In genomic region chr1:145886390-145886789, GRCh38 we compare ENCODE assay signal across 6 cellular contexts. TPM values are rescaled to one million over a fixed set of nuclear protein-coding genes. Genes with fewer than 3 reads are reported as not detected.
DNase-seq lines count a peak whose midpoint lies in the region; ATAC-seq and TF ChIP-seq lines count a peak whose summit lies in the region.

No MANE protein-coding gene starts in this region.

- CTCF ChIA-PET in CD8-positive, alpha-beta T cell (lab: Charles Lee): interaction anchor here (0.7 to 9.6 kb wide), 3 partner anchors 28 to 93 kb away, joined by 3 to 75 read pairs (median 4); partner anchors contain the start of gene NUDT17

- DNase-seq in CD8-positive, alpha-beta T cell: no peak
- DNase-seq in NCI-H2029 treated with DMSO at 0.1 percent for 48 hours (lab: John Stamatoyannopoulos, UW): no peak
- no peak for DNase-seq in NCI-H1436 (lab: John Stamatoyannopoulos, UW)
- DNase-seq in epidermal melanocyte (ENCODE audit: insufficient read length, low spot score): no peak

- TF ChIP-seq CTCF in CD8-positive, alpha-beta T cell (IDR thresholded peaks at IDR 0.05): no peak

- intact Hi-C loops in CD8-positive, alpha-beta T cell (cut with DNase I, micrococcal nuclease): loop anchor here (1.0 to 5.0 kb wide), 3 partner anchors 27 to 39 kb away; partner anchors contain the start of genes NUDT17 (in 1 of the 2), PEX11B (in 1 of the 2) and PIAS3 (in 1 of the 2)

- H3K36me3 ChIP-seq in CD8-positive, alpha-beta T cell (ENCODE audit: insufficient read depth, low read length): no peaks in the 10 kb centered on the region

- peaks cover 14% of the 10 kb centered on the region for H3K27me3 Mint-ChIP-seq in CD8-positive, alpha-beta T cell (ENCODE audit: low read depth)
- peaks cover 7% of the 10 kb centered on the region for H3K27me3 Mint-ChIP-seq in activated naive CD8-positive, alpha-beta T cell

- no peaks in the 10 kb centered on the region for H3K9me3 Mint-ChIP-seq in CD8-positive, alpha-beta T cell
- no peaks in the 10 kb centered on the region for H3K9me3 Mint-ChIP-seq in activated naive CD8-positive, alpha-beta T cell (ENCODE audit: low read depth)

- POLR2A ChIA-PET in CD8-positive, alpha-beta T cell (lab: Charles Lee): interaction anchor here (2.9 kb wide), 1 partner anchor 28 kb away, joined by 21 read pairs; the partner anchor contains the start of gene PIAS3

- peaks cover 8% of the 10 kb centered on the region for H3K4me1 ChIP-seq in CD8-positive, alpha-beta T cell (ENCODE audit: insufficient read depth, low read length)
- peaks cover 10% of the 10 kb centered on the region for H3K4me1 ChIP-seq in mononuclear cell (ENCODE audit: insufficient read depth, low read length)

- H3K27ac Mint-ChIP-seq in CD8-positive, alpha-beta T cell: no peak overlapping the region
- no peak overlapping the region for H3K27ac Mint-ChIP-seq in activated naive CD8-positive, alpha-beta T cell

- peaks cover 17% of the 10 kb centered on the region for H3K4me1 Mint-ChIP-seq in CD8-positive, alpha-beta T cell (ENCODE audit: low read depth)
- H3K4me1 Mint-ChIP-seq in activated naive CD8-positive, alpha-beta T cell (ENCODE audit: low read depth): peaks cover 15% of the 10 kb centered on the region

- peak; percentile 1 for ATAC-seq in CD8-positive, alpha-beta T cell

- H3K36me3 Mint-ChIP-seq in CD8-positive, alpha-beta T cell: no peaks in the 10 kb centered on the region
- H3K36me3 Mint-ChIP-seq in activated naive CD8-positive, alpha-beta T cell: no peaks in the 10 kb centered on the region

- no peaks in the 10 kb centered on the region for H3K27me3 ChIP-seq in CD8-positive, alpha-beta T cell (ENCODE audit: insufficient read depth, low read length)
- peaks cover 13% of the 10 kb centered on the region for H3K27me3 ChIP-seq in mononuclear cell (ENCODE audit: insufficient read depth, low read length)

- H3K4me3 ChIP-seq in CD8-positive, alpha-beta T cell (ENCODE audit: low read depth, low read length): peak overlapping the region; percentile 84
- H3K4me3 ChIP-seq in mononuclear cell (ENCODE audit: low read length): peak overlapping the region; percentile 54

- no peaks in the 10 kb centered on the region for H3K9me3 ChIP-seq in CD8-positive, alpha-beta T cell (ENCODE audit: low read length)
- H3K9me3 ChIP-seq in mononuclear cell (ENCODE audit: low read depth, low read length): no peaks in the 10 kb centered on the region

- no peak overlapping the region for H3K27ac ChIP-seq in CD8-positive, alpha-beta T cell (ENCODE audit: low read depth, low read length)

- peak overlapping the region; percentile 81 for H3K4me3 Mint-ChIP-seq in CD8-positive, alpha-beta T cell
- H3K4me3 Mint-ChIP-seq in activated naive CD8-positive, alpha-beta T cell: peak overlapping the region; percentile 85

RNA-seq across cellular contexts. Expression of gene ANKRD35, which starts 0.7 kb away (rescaled TPM):
- not detected for total RNA-seq in CD8-positive, alpha-beta T cell
- not detected for total RNA-seq in mononuclear cell

RNA-seq across cellular contexts. Expression of gene ITGA10, which starts 23.5 kb away (rescaled TPM):
- 1 to 10 TPM in 1 of 2 experiments, under 1 TPM in 1; 0.53 to 1.1 TPM for total RNA-seq in CD8-positive, alpha-beta T cell
- 0.21 TPM for total RNA-seq in mononuclear cell

RNA-seq across cellular contexts. Expression of gene PIAS3, which starts 27.5 kb away (rescaled TPM):
- total RNA-seq in CD8-positive, alpha-beta T cell: 10 to 100 TPM; 16.3 to 16.6 TPM
- 8.0 TPM for total RNA-seq in mononuclear cell

RNA-seq across cellular contexts. Expression of gene PEX11B, which starts 32.1 kb away (rescaled TPM):
- 10 to 100 TPM; 11.8 TPM for total RNA-seq in CD8-positive, alpha-beta T cell
- total RNA-seq in mononuclear cell: 6.1 TPM

RNA-seq across cellular contexts. Expression of gene RBM8A, which starts 40.9 kb away (rescaled TPM):
- 100 to 1,000 TPM; 180 to 187 TPM for total RNA-seq in CD8-positive, alpha-beta T cell
- total RNA-seq in mononuclear cell: 98.2 TPM
